Comparison of ENCODE assay signal across 8 cellular contexts in the genomic region with DNA sequence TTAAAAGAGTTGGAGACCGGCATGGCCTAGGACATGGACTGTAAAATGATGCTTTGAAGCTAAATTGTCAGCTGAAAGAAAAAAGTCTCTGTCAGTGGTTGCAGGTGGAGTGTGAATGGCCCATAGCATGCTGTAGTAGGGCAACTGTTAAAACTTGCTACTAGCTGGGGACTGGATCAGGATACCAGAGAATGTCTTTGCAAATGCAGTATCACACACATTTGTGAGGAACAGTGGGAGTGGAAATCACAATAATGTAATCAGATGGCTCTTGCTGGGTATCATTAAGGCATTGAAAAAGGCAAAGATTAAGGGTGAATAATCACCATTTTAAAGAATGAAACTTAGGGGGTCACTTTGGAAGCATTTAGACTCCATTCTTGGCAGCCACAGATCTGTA.
"Had no signal": no experiment of that assay in that cellular context is flagged by ENCODE, and none has a peak within 500 bp of the region (broad histone marks: within the 10 kb centered on the region; RNA-seq: fewer than 3 reads in every experiment).

No MANE protein-coding gene starts in this region.

- ATAC-seq: HCT116, K562 had no signal

- H3K27ac Mint-ChIP-seq: HFFc6 had no signal

- H3K4me3 ChIP-seq: HAP-1, K562 had no signal

- H3K4me3 Mint-ChIP-seq: HFFc6 had no signal

- H3K36me3 ChIP-seq: HAP-1 had no signal

- DNase-seq: GOT3, H7, HFFc6, IMR-90, KG1 had no signal

- H3K4me1 ChIP-seq: HAP-1 had no signal
